12 cellular contexts compared by ENCODE assay signal in genomic region chr5:41509399-41510175, GRCh38. TPM values are rescaled to one million over a fixed set of nuclear protein-coding genes. Genes with fewer than 3 reads are reported as not detected.
DNase-seq lines count a peak whose midpoint lies in the region; TF ChIP-seq lines count a peak whose summit lies in the region.
"Had no signal": no experiment of that assay in that cellular context is flagged by ENCODE, and none has a peak within 500 bp of the region (broad histone marks: within the 10 kb centered on the region; RNA-seq: fewer than 3 reads in every experiment).

No MANE protein-coding gene starts in this region.

- no peak for TF ChIP-seq POLR2A in testis (IDR thresholded peaks at IDR 0.05)

- H3K4me3 ChIP-seq in PC-9 (peak overlapping the region; percentile 48; the same call in 1 of the 2 replicates), epithelial cell of proximal tubule (ENCODE audit: low read depth, low read length) (peak overlapping the region; percentile 48), mesenchymal stem cell (ENCODE audit: insufficient read depth in 1 of 2, low read depth in 1 of 2, low read length in 2 of 2) (peak overlapping the region in 1 of 2 experiments; percentile 75), testis (peak overlapping the region; percentile 27 to 49)

- H2BK15ac ChIP-seq in mesenchymal stem cell (ENCODE audit: low read depth, poor library complexity, severe bottlenecking) = no peak overlapping the region

- intact Hi-C loops in PC-9 (cut with micrococcal nuclease; ENCODE audit: unreplicated experiment) = no loop called here
- intact Hi-C loops in testis (cut with DNase I; ENCODE audit: low total_unique reads) = no loop called here

- peak overlapping the region; percentile 66 for H3K4me2 ChIP-seq in PC-9
- no peak overlapping the region for H3K4me2 ChIP-seq in mesenchymal stem cell (ENCODE audit: low read length, poor library complexity, severe bottlenecking)

- H3K9me3 Mint-ChIP-seq in activated CD4-positive, alpha-beta memory T cell treated with anti-CD3 and anti-CD28 coated beads, Interleukin-2, amount 10 ng/mL, durations not matched to agents 7 days and 5 days = no peaks in the 10 kb centered on the region
- H3K9me3 Mint-ChIP-seq: stimulated activated effector memory CD8-positive, alpha-beta T cell treated with anti-CD3 and anti-CD28 coated beads, Interleukin-12 subunit alpha, Interleukin-12 subunit beta, amount 100 ng/mL, for 72 hours had no signal

- H3K27me3 Mint-ChIP-seq in activated CD4-positive, alpha-beta memory T cell treated with anti-CD3 and anti-CD28 coated beads, Interleukin-2, amount 10 ng/mL, durations not matched to agents 7 days and 5 days = peaks cover 31% of the 10 kb centered on the region

- H2AFZ ChIP-seq in PC-9 (peak overlapping the region; percentile 53; the same call in 1 of the 2 replicates), mesenchymal stem cell (ENCODE audit: low read depth, low read length) (no peak overlapping the region)

- TF ChIP-seq CTCF in PC-9 (conservative IDR thresholded peaks at IDR 0.05) = no peak
- TF ChIP-seq CTCF in epithelial cell of proximal tubule (conservative IDR thresholded peaks at IDR 0.05; ENCODE audit: low read depth, low read length) = no peak
- TF ChIP-seq CTCF in testis (IDR thresholded peaks at IDR 0.05) = no peak

- no peaks in the 10 kb centered on the region for H3K9me3 ChIP-seq in PC-9 (ENCODE audit: insufficient read depth, low read depth)
- no peaks in the 10 kb centered on the region for H3K9me3 ChIP-seq in mesenchymal stem cell (ENCODE audit: control insufficient read depth, low read length)
- no peaks in the 10 kb centered on the region for H3K9me3 ChIP-seq in testis

- H3K9ac ChIP-seq in mesenchymal stem cell (ENCODE audit: low read length) = peak overlapping the region; percentile 42

- H2AK5ac ChIP-seq in mesenchymal stem cell (ENCODE audit: low read length, severe bottlenecking) = no peak overlapping the region

- no peak overlapping the region for H2BK12ac ChIP-seq in mesenchymal stem cell (ENCODE audit: low read length in 2 of 2)

- no peaks in the 10 kb centered on the region for H3K79me2 ChIP-seq in PC-9 (ENCODE audit: low read depth)

- no peak overlapping the region for H2BK5ac ChIP-seq in mesenchymal stem cell (ENCODE audit: low read depth, low read length, poor library complexity, severe bottlenecking)

- no peak overlapping the region for H2BK120ac ChIP-seq in mesenchymal stem cell (ENCODE audit: low read depth, low read length)

- H3F3A ChIP-seq in PC-9 (ENCODE audit: insufficient read depth, low read depth) = peaks cover 16% of the 10 kb centered on the region; the same call in 1 of the 2 replicates

- no peaks in the 10 kb centered on the region for H3K79me1 ChIP-seq in mesenchymal stem cell (replicated peaks; ENCODE audit: low read length, poor library complexity, severe bottlenecking)

- H3K23ac ChIP-seq in mesenchymal stem cell (ENCODE audit: low read length in 2 of 2) = no peak overlapping the region

- H3K4me1 ChIP-seq in PC-9 (replicated peaks; ENCODE audit: insufficient read depth) = peaks cover 22% of the 10 kb centered on the region
- peaks cover 5% of the 10 kb centered on the region for H3K4me1 ChIP-seq in mesenchymal stem cell (ENCODE audit: control insufficient read depth, insufficient read depth, low read depth, low read length)
- H3K4me1 ChIP-seq in testis = no peaks in the 10 kb centered on the region

- no peak overlapping the region for H3K4ac ChIP-seq in mesenchymal stem cell (ENCODE audit: low read depth in 1 of 2, low read length in 2 of 2)

- CTCF ChIA-PET in PC-9 (lab: Charles Lee) = no interaction called here
- CTCF ChIA-PET in activated CD4-positive, alpha-beta memory T cell treated with anti-CD3 and anti-CD28 coated beads, Interleukin-2, amount 10 ng/mL, durations not matched to agents 7 days and 5 days (lab: Charles Lee) = no interaction called here

- DNase-seq in PC-9 (no peak), epithelial cell of proximal tubule (ENCODE audit: low read depth) (no peak), mesenchymal stem cell (no peak), testis (no peak), D341Med (ENCODE audit: low spot score) (no peak), cortex of kidney (lab: John Stamatoyannopoulos, UW) (no peak), NCI-H2107 treated with DMSO at 0.1 percent for 48 hours (lab: John Stamatoyannopoulos, UW; ENCODE audit: unreplicated experiment) (no peak)
- DNase-seq in activated CD4-positive, alpha-beta memory T cell treated with anti-CD3 and anti-CD28 coated beads, Interleukin-2, amount 10 ng/mL, durations not matched to agents 7 days and 5 days = no peak
- DNase-seq: activated CD4-positive, alpha-beta T cell treated with anti-CD3 and anti-CD28 coated beads, Interleukin-2, amount 50 U/mL, for 1 hour; MM.1S had no signal

- BruUV-seq in PC-9 (replicated peaks; lab: Mats Ljungman, UMichigan) = no TSS peak

- H3K27ac ChIP-seq in PC-9 = peak overlapping the region; percentile 83; the same call in 1 of the 2 replicates
- no peak overlapping the region for H3K27ac ChIP-seq in mesenchymal stem cell (ENCODE audit: low read length, poor library complexity, severe bottlenecking)
- no peak overlapping the region for H3K27ac ChIP-seq in testis

- H3K36me3 Mint-ChIP-seq in activated CD4-positive, alpha-beta memory T cell treated with anti-CD3 and anti-CD28 coated beads, Interleukin-2, amount 10 ng/mL, durations not matched to agents 7 days and 5 days (ENCODE audit: low read depth) = no peaks in the 10 kb centered on the region
- H3K36me3 Mint-ChIP-seq: stimulated activated effector memory CD8-positive, alpha-beta T cell treated with anti-CD3 and anti-CD28 coated beads, Interleukin-12 subunit alpha, Interleukin-12 subunit beta, amount 100 ng/mL, for 72 hours had no signal

- no peak overlapping the region for H3K14ac ChIP-seq in mesenchymal stem cell (ENCODE audit: low read length in 2 of 2)

- H3K27ac Mint-ChIP-seq in activated CD4-positive, alpha-beta memory T cell treated with anti-CD3 and anti-CD28 coated beads, Interleukin-2, amount 10 ng/mL, durations not matched to agents 7 days and 5 days = no peak overlapping the region
- H3K27ac Mint-ChIP-seq: stimulated activated effector memory CD8-positive, alpha-beta T cell treated with anti-CD3 and anti-CD28 coated beads, Interleukin-12 subunit alpha, Interleukin-12 subunit beta, amount 100 ng/mL, for 72 hours had no signal

- H3K27me3 ChIP-seq in PC-9 (ENCODE audit: insufficient read depth, low read depth) = no peaks in the 10 kb centered on the region
- H3K27me3 ChIP-seq in mesenchymal stem cell (ENCODE audit: control insufficient read depth in 1 of 2, insufficient read depth in 1 of 2, low read length in 2 of 2) = peaks cover 22 to 25% of the 10 kb centered on the region in 2 experiments
- H3K27me3 ChIP-seq in testis = no peaks in the 10 kb centered on the region

- H3K9me2 ChIP-seq in PC-9 (ENCODE audit: insufficient read depth) = no peaks in the 10 kb centered on the region

- H4K91ac ChIP-seq in mesenchymal stem cell (ENCODE audit: low read length) = no peak overlapping the region

- H4K20me1 ChIP-seq in PC-9 (ENCODE audit: insufficient read depth) = no peaks in the 10 kb centered on the region

- H3K4me1 Mint-ChIP-seq in activated CD4-positive, alpha-beta memory T cell treated with anti-CD3 and anti-CD28 coated beads, Interleukin-2, amount 10 ng/mL, durations not matched to agents 7 days and 5 days = no peaks in the 10 kb centered on the region
- H3K4me1 Mint-ChIP-seq: stimulated activated effector memory CD8-positive, alpha-beta T cell treated with anti-CD3 and anti-CD28 coated beads, Interleukin-12 subunit alpha, Interleukin-12 subunit beta, amount 100 ng/mL, for 72 hours had no signal

- H4K8ac ChIP-seq in mesenchymal stem cell (ENCODE audit: low read length) = no peak overlapping the region

- POLR2A ChIA-PET in PC-9 (lab: Charles Lee; ENCODE audit: unreplicated experiment) = interaction anchor here (0.6 kb wide), 1 partner anchor 139 kb away, joined by 3 read pairs; no protein-coding TSS in a partner anchor
- POLR2A ChIA-PET in activated CD4-positive, alpha-beta memory T cell treated with anti-CD3 and anti-CD28 coated beads, Interleukin-2, amount 10 ng/mL, durations not matched to agents 7 days and 5 days (lab: Charles Lee) = no interaction called here

- H3K18ac ChIP-seq in mesenchymal stem cell (ENCODE audit: low read depth in 1 of 2, low read length in 2 of 2) = no peak overlapping the region

- H3K36me3 ChIP-seq in PC-9 (ENCODE audit: low read depth) (no peaks in the 10 kb centered on the region), mesenchymal stem cell (ENCODE audit: control insufficient read depth in 1 of 2, insufficient read depth in 2 of 2, low read depth in 1 of 2, low read length in 2 of 2) (no peaks in the 10 kb centered on the region), testis (ENCODE audit: low read depth, missing control alignments) (no peaks in the 10 kb centered on the region)

- H3K4me3 Mint-ChIP-seq in activated CD4-positive, alpha-beta memory T cell treated with anti-CD3 and anti-CD28 coated beads, Interleukin-2, amount 10 ng/mL, durations not matched to agents 7 days and 5 days = no peak overlapping the region
- H3K4me3 Mint-ChIP-seq: stimulated activated effector memory CD8-positive, alpha-beta T cell treated with anti-CD3 and anti-CD28 coated beads, Interleukin-12 subunit alpha, Interleukin-12 subunit beta, amount 100 ng/mL, for 72 hours had no signal

- 55% methylated on average over 32 of the region's 35 CpGs for WGBS in mesenchymal stem cell
- 20 to 31% methylated on average over 28 to 35 of the region's 35 CpGs for WGBS in testis, 2 donors

RNA-seq across cellular contexts. Expression of gene PLCXD3, which starts 0.8 kb away (rescaled TPM):
- total RNA-seq in PC-9 (2021) (0.11 and 0.18 TPM in 2 replicates), epithelial cell of proximal tubule (0.07 and 0.46 TPM in 2 replicates), testis (1 to 10 TPM; 1.7 to 1.8 TPM)
- polyA plus RNA-seq in mesenchymal stem cell (2013, experiment 1 of 2) = not detected
- polyA plus RNA-seq in mesenchymal stem cell (2013, experiment 2 of 2) = not detected
- 0.78 TPM for polyA plus RNA-seq in testis (ENCODE audit: insufficient read depth, low read depth, low replicate concordance)
- not detected for total RNA-seq in activated CD4-positive, alpha-beta memory T cell treated with anti-CD3 and anti-CD28 coated beads, Interleukin-2, amount 10 ng/mL, durations not matched to agents 7 days and 5 days
- total RNA-seq: glomerular endothelial cell had no signal
